Comparison of ENCODE assay signal across 16 cellular contexts in genomic region chr6:12288211-12288618, GRCh38. TPM values are rescaled to one million over a fixed set of nuclear protein-coding genes. Genes with fewer than 3 reads are reported as not detected.
DNase-seq lines count a peak whose midpoint lies in the region; ATAC-seq and TF ChIP-seq lines count a peak whose summit lies in the region.
"Had no signal": no experiment of that assay in that cellular context is flagged by ENCODE, and none has a peak within 500 bp of the region (broad histone marks: within the 10 kb centered on the region; RNA-seq: fewer than 3 reads in every experiment).

No MANE protein-coding gene starts in this region.

- dilution Hi-C loops in IMR-90 (cut with HindIII; ENCODE audit: low sequenced_read_pairs, unreplicated experiment), result no loop called here
- dilution Hi-C loops in mammary epithelial cell (cut with HindIII; ENCODE audit: low sequenced_read_pairs), result no loop called here

- H3K4me2 ChIP-seq in IMR-90 (ENCODE audit: low read depth, low read length), result no peak overlapping the region
- peak overlapping the region; percentile 88 for H3K4me2 ChIP-seq in mammary epithelial cell (ENCODE audit: insufficient read depth, low read depth, low read length)

- WGBS in IMR-90 (ENCODE audit: extremely low coverage in 2 of 2, insufficient read length in 1 of 2), 2 experiments, result 100% methylated on average over 5 of the region's 13 CpGs; no CpG with 5 or more reads in 1 of the 2 experiments
- WGBS in mammary epithelial cell (ENCODE audit: low coverage, missing lambda C conversion rate), result no CpG with 5 or more reads among the region's 13 CpGs

- H3K4ac ChIP-seq in IMR-90 (ENCODE audit: low read depth, low read length), result 0 out of 2 replicates have a peak overlapping the region, but pooled peaks have one; percentile 25

- peak overlapping the region; percentile 46 for H2AK9ac ChIP-seq in IMR-90 (replicated peaks; ENCODE audit: low read depth, low read length, poor library complexity)

- H3K4me3 ChIP-seq in IMR-90 (ENCODE audit: insufficient read depth, low read depth, low read length) (no peak overlapping the region), mammary epithelial cell (replicated peaks in 1 of 3; ENCODE audit: insufficient read depth in 1 of 3, low read depth in 2 of 3, low read length in 3 of 3) (peak overlapping the region; percentile 47 to 96 (median 60)), mucosa of descending colon (no peak overlapping the region)

- ATAC-seq in IMR-90 (ENCODE audit: low read depth) (no peak), mucosa of descending colon (peak; percentile 3), HG03139 (IDR thresholded peaks at IDR 0.05; ENCODE audit: unreplicated experiment) (no peak), GM18498 (IDR thresholded peaks at IDR 0.05; ENCODE audit: unreplicated experiment) (no peak)
- ATAC-seq: activated T-cell treated with anti-CD3 and anti-CD28 coated beads, Interleukin-2, amount 50 U/mL, for 72 hours; heart left ventricle had no signal

- H3K4me1 ChIP-seq in IMR-90 (ENCODE audit: control insufficient read depth, insufficient read depth, low read length), result peaks cover 12% of the 10 kb centered on the region
- peaks cover 39% of the 10 kb centered on the region for H3K4me1 ChIP-seq in mammary epithelial cell (ENCODE audit: insufficient read depth, low read length)
- H3K4me1 ChIP-seq in mucosa of descending colon (ENCODE audit: low read depth), result peaks cover 9% of the 10 kb centered on the region

- H2BK15ac ChIP-seq in IMR-90 (ENCODE audit: low read depth, low read length), result no peak overlapping the region

- no peak overlapping the region for H3K18ac ChIP-seq in IMR-90 (ENCODE audit: low read depth, low read length)

- H2AFZ ChIP-seq in IMR-90 (replicated peaks; ENCODE audit: low read length, poor library complexity) (no peak overlapping the region), mammary epithelial cell (ENCODE audit: low read depth, low read length) (peak overlapping the region; percentile 90)

- POLR2A ChIA-PET in IMR-90 (lab: Charles Lee; ENCODE audit: unreplicated experiment), result no interaction called here

- H3K36me3 ChIP-seq in IMR-90 (ENCODE audit: control insufficient read depth, insufficient read depth, low read length) (no peaks in the 10 kb centered on the region; the same call in 1 of the 2 replicates), mammary epithelial cell (ENCODE audit: insufficient read depth, low read length) (no peaks in the 10 kb centered on the region), mucosa of descending colon (ENCODE audit: low read depth) (no peaks in the 10 kb centered on the region)
- H3K36me3 ChIP-seq: heart left ventricle had no signal

- BruUV-seq in IMR-90 (replicated peaks; lab: Mats Ljungman, UMichigan) (no TSS peak), mammary epithelial cell (replicated peaks; lab: Mats Ljungman, UMichigan) (no TSS peak)

- H3K9me1 ChIP-seq in IMR-90 (ENCODE audit: insufficient read depth, low read length), result no peaks in the 10 kb centered on the region

- peak overlapping the region; percentile 1; the same call in 1 of the 2 replicates for H3K27ac ChIP-seq in C4-2B
- H3K27ac ChIP-seq in IMR-90 (ENCODE audit: insufficient read depth, low read length), result no peak overlapping the region
- peak overlapping the region; percentile 67 for H3K27ac ChIP-seq in mammary epithelial cell (ENCODE audit: insufficient read depth, low read depth, low read length)
- H3K27ac ChIP-seq: heart left ventricle had no signal

- H3K9me3 ChIP-seq in IMR-90 (ENCODE audit: control insufficient read depth, insufficient read depth, low read length) (no peaks in the 10 kb centered on the region), mammary epithelial cell (replicated peaks; ENCODE audit: insufficient read depth, low read length) (no peaks in the 10 kb centered on the region), mucosa of descending colon (no peaks in the 10 kb centered on the region)
- H3K9me3 ChIP-seq: heart left ventricle had no signal

- no peak for TF ChIP-seq POLR2A in IMR-90 (IDR thresholded peaks at IDR 0.05; ENCODE audit: low read depth, low read length)

- no peak overlapping the region for H3K56ac ChIP-seq in IMR-90 (ENCODE audit: extremely low read depth, insufficient read depth, low read length)

- H2BK120ac ChIP-seq in IMR-90 (ENCODE audit: low read depth, low read length), result peak overlapping the region; percentile 47; the same call in 1 of the 2 replicates

- H4K5ac ChIP-seq in IMR-90 (ENCODE audit: low read depth, low read length), result no peak overlapping the region

- peaks cover 6 to 16% of the 10 kb centered on the region in 2 experiments; a peak in 3 of 4 replicates for H3K79me1 ChIP-seq in IMR-90 (ENCODE audit: low read depth in 1 of 2, low read length in 2 of 2)

- TF ChIP-seq RAD21 in IMR-90 (IDR thresholded peaks at IDR 0.05; ENCODE audit: low read length), result no peak

- TF ChIP-seq CTCF in C4-2B (conservative IDR thresholded peaks at IDR 0.05) (no peak), IMR-90 (conservative IDR thresholded peaks at IDR 0.05; ENCODE audit: low read depth, low read length) (no peak), mammary epithelial cell (conservative IDR thresholded peaks at IDR 0.05 in 1 of 2, IDR thresholded peaks at IDR 0.05 in 1 of 2; ENCODE audit: extremely low read depth in 1 of 2, insufficient read depth in 1 of 2, low read depth in 1 of 2, low read length in 2 of 2) (no peak), mucosa of descending colon (IDR thresholded peaks at IDR 0.05) (no peak)

- H3K27me3 ChIP-seq in IMR-90 (ENCODE audit: control insufficient read depth, insufficient read depth, low read length) (no peaks in the 10 kb centered on the region), mammary epithelial cell (ENCODE audit: insufficient read depth, low read length) (no peaks in the 10 kb centered on the region)

- peak overlapping the region; percentile 13 for H2AK5ac ChIP-seq in IMR-90 (ENCODE audit: low read depth, low read length)

- CTCF ChIA-PET in IMR-90 (lab: Yijun Ruan, JAX) (interaction anchor here (0.7 to 1.4 kb wide), 4 partner anchors 14 to 940 kb away, joined by 3 to 6 read pairs (median 3); no protein-coding TSS in a partner anchor), mammary epithelial cell (lab: Charles Lee; ENCODE audit: low non-redundant PET) (interaction anchor here (0.6 kb wide), 1 partner anchor 39 kb away, joined by 3 read pairs; no protein-coding TSS in a partner anchor)

- DNase-seq in IMR-90 (no peak), mammary epithelial cell (peak; percentile 50), mucosa of descending colon (peak in 1 of 3 donors; percentile 53), epidermal melanocyte (ENCODE audit: insufficient read length, low spot score) (no peak), SW 1271 (lab: John Stamatoyannopoulos, UW) (no peak)
- DNase-seq: activated B cell treated with CpG ODN at 0.5 μM for 24 hours; activated naive CD8-positive, alpha-beta T cell treated with anti-CD3 and anti-CD28 coated beads, Interleukin-2, amount 10 ng/mL, durations not matched to agents 7 days and 5 days; activated T-cell treated with anti-CD3 and anti-CD28 coated beads, Interleukin-2, amount 50 U/mL, for 72 hours; heart left ventricle; midbrain; SHP77 treated with DMSO at 0.1 percent for 48 hours; stimulated activated naive CD4-positive, alpha-beta T cell had no signal

- no peak overlapping the region for H3K14ac ChIP-seq in IMR-90 (replicated peaks; ENCODE audit: low read depth, low read length)

- no peak overlapping the region for H3K9ac ChIP-seq in IMR-90 (ENCODE audit: low read depth, low read length)
- peak overlapping the region; percentile 92 for H3K9ac ChIP-seq in mammary epithelial cell (ENCODE audit: insufficient read depth, low read length)

- no peak overlapping the region; the same call in 1 of the 2 replicates for H4K91ac ChIP-seq in IMR-90 (ENCODE audit: insufficient read depth, low read depth, low read length)

- H3K23ac ChIP-seq in IMR-90 (ENCODE audit: low read depth, low read length), result no peak overlapping the region

- intact Hi-C loops in IMR-90 (cut with micrococcal nuclease) (loop anchor here (2.0 to 10.0 kb wide), 2 partner anchors 203 to 277 kb away; no protein-coding TSS in a partner anchor), mammary epithelial cell (cut with micrococcal nuclease) (loop anchor here (5.0 kb wide), 1 partner anchor 41 kb away; no protein-coding TSS in a partner anchor), mucosa of descending colon (cut with DNase I, micrococcal nuclease) (no loop called here)

- H2BK5ac ChIP-seq in IMR-90 (ENCODE audit: low read depth, low read length, poor library complexity, severe bottlenecking), result no peak overlapping the region

- H4K20me1 ChIP-seq in IMR-90 (ENCODE audit: insufficient read depth, low read length) (no peaks in the 10 kb centered on the region), mammary epithelial cell (ENCODE audit: insufficient read depth, low read length) (no peaks in the 10 kb centered on the region)

- H4K8ac ChIP-seq in IMR-90 (ENCODE audit: low read depth in 2 of 2, low read length in 2 of 2), result no peak overlapping the region

- H3K79me2 ChIP-seq in mammary epithelial cell (ENCODE audit: insufficient read depth, low read length), result peaks cover 12% of the 10 kb centered on the region

- in situ Hi-C loops in IMR-90 (cut with MboI; ENCODE audit: low sequenced_read_pairs) (loop anchor here (5.0 kb wide), 1 partner anchor 701 kb away; no protein-coding TSS in a partner anchor), mammary epithelial cell (cut with MboI; ENCODE audit: low sequenced_read_pairs in 2 of 2) (no loop called here)

- H2BK20ac ChIP-seq in IMR-90 (ENCODE audit: low read depth, low read length), result no peak overlapping the region

TF ChIP-seq in IMR-90, 13 proteins besides CTCF, POLR2A, EP300 and RAD21 (continues in another document):
- TF ChIP-seq RFX5 (IDR thresholded peaks at IDR 0.05; ENCODE audit: low read depth, low read length) (no peak), MAFK (IDR thresholded peaks at IDR 0.05; ENCODE audit: low read depth, low read length) (no peak), NFE2L2 (IDR thresholded peaks at IDR 0.05; ENCODE audit: low read depth, low read length) (no peak), SMC3 (IDR thresholded peaks at IDR 0.05; ENCODE audit: low read depth, low read length) (no peak), CEBPB (IDR thresholded peaks at IDR 0.05; ENCODE audit: low read depth, low read length) (no peak)

RNA-seq across cellular contexts. Expression of gene EDN1, which starts 1.9 kb away (rescaled TPM):
- 5.6 and 8.6 TPM in 2 replicates for total RNA-seq in IMR-90 (2012; rRNA removed)
- 8.5 and 9.0 TPM in 2 replicates for polyA plus RNA-seq in IMR-90 (2012; rRNA removed)
- polyA plus RNA-seq in IMR-90 (2012; cell fraction: cytosol; rRNA removed), result 3.2 and 5.6 TPM in 2 replicates
- 7.5 and 15.6 TPM in 2 replicates for polyA plus RNA-seq in IMR-90 (2012; cell fraction: nucleus; rRNA removed; ENCODE audit: low replicate concordance)
- total RNA-seq in mammary epithelial cell, result 10 to 100 TPM in 1 of 2 donors, 1 to 10 TPM in 1; 8.9 to 11.3 TPM
- 2.5 TPM for polyA plus RNA-seq in mammary epithelial cell
- 0.78 TPM for polyA minus RNA-seq in mammary epithelial cell
- total RNA-seq in mucosa of descending colon, result 10 to 100 TPM in 2 of 3 donors, 1 to 10 TPM in 1; 8.4 to 26.5 (median 14.0) TPM
- total RNA-seq: neural crest cell had no signal

Comparison
In these comparisons a context has a peak if more than half of its experiments do, and no peak if none do; other contexts are left out.
1. H3K4me3 ChIP-seq: peak in mammary epithelial cell (3 of 3); none in IMR-90 (single experiment) and mucosa of descending colon (single experiment).
2. intact Hi-C loops: an anchor here in IMR-90 (2.0 to 10.0 kb wide) and mammary epithelial cell (5.0 kb wide); none called in mucosa of descending colon.